9 cellular contexts compared by ENCODE assay signal in genomic region chr6:128600397-128600951, GRCh38.
A peak's percentile ranks its signal among the peaks of the same experiment; 100 is the strongest.
DNase-seq lines count a peak whose midpoint lies in the region; ATAC-seq and TF ChIP-seq lines count a peak whose summit lies in the region.
"Had no signal": no experiment of that assay in that cellular context is flagged by ENCODE, and none has a peak within 500 bp of the region (broad histone marks: within the 10 kb centered on the region; RNA-seq: fewer than 3 reads in every experiment).

No MANE protein-coding gene starts in this region.

- peaks cover 29 to 67% (median 40%) of the 10 kb centered on the region in 10 experiments for H3K4me1 ChIP-seq in BLaER1 treated with 17β-estradiol and CSF1 and Interleukin-3, amounts not matched to agents 10 nM and 100 nM
- no peaks in the 10 kb centered on the region for H3K4me1 ChIP-seq in tibial nerve
- peaks cover 11% of the 10 kb centered on the region for H3K4me1 ChIP-seq in Caco-2

- no peak for TF ChIP-seq POLR2A in tibial nerve (IDR thresholded peaks at IDR 0.05)

- no TSS peak for BruUV-seq in Caco-2 (replicated peaks; lab: Mats Ljungman, UMichigan)

- H3K9me3 Mint-ChIP-seq in Caco-2 (ENCODE audit: unreplicated experiment) = no peaks in the 10 kb centered on the region

- WGBS in tibial nerve, 2 donors = 43 to 44% methylated on average over 4 of the region's 4 CpGs

- peaks cover 15% of the 10 kb centered on the region for H3K4me1 Mint-ChIP-seq in Caco-2 (ENCODE audit: low read depth, unreplicated experiment)

- no peaks in the 10 kb centered on the region for H3K36me3 ChIP-seq in BLaER1 treated with 17β-estradiol and CSF1 and Interleukin-3, amounts not matched to agents 10 nM and 100 nM
- H3K36me3 ChIP-seq in tibial nerve = no peaks in the 10 kb centered on the region
- no peaks in the 10 kb centered on the region for H3K36me3 ChIP-seq in Caco-2 (ENCODE audit: control insufficient read depth, insufficient read depth, low read length)

- no peaks in the 10 kb centered on the region for H3K9me3 ChIP-seq in BLaER1 treated with 17β-estradiol and CSF1 and Interleukin-3, amounts not matched to agents 10 nM and 100 nM (replicated peaks in 1 of 11)
- no peaks in the 10 kb centered on the region for H3K9me3 ChIP-seq in tibial nerve
- no peaks in the 10 kb centered on the region for H3K9me3 ChIP-seq in Caco-2

- CTCF ChIA-PET in Caco-2 (lab: Charles Lee) = no interaction called here

- H3K27ac ChIP-seq in BLaER1 treated with 17β-estradiol and CSF1 and Interleukin-3, amounts not matched to agents 10 nM and 100 nM = peak overlapping the region; percentile 30 to 85 (median 58); a peak in 21 of 22 replicates
- no peak overlapping the region for H3K27ac ChIP-seq in tibial nerve
- H3K27ac ChIP-seq: HL-60 had no signal

- TF ChIP-seq EP300 in tibial nerve (IDR thresholded peaks at IDR 0.05) = no peak

- TF ChIP-seq CTCF in astrocyte of the cerebellum (IDR thresholded peaks at IDR 0.05; ENCODE audit: low read depth, low read length, missing control alignments) = no peak
- TF ChIP-seq CTCF in tibial nerve (IDR thresholded peaks at IDR 0.05) = no peak
- TF ChIP-seq CTCF in Caco-2 (IDR thresholded peaks at IDR 0.05; ENCODE audit: insufficient read depth in 1 of 2, low read depth in 1 of 2, low read length in 1 of 2, severe bottlenecking in 1 of 2, unreplicated experiment in 1 of 2) = no peak

- peak overlapping the region; percentile 50 to 83 (median 72) for H3K4me2 ChIP-seq in BLaER1 treated with 17β-estradiol and CSF1 and Interleukin-3, amounts not matched to agents 10 nM and 100 nM

- peak; percentile 96 for DNase-seq in HT1080 (ENCODE audit: low read depth)
- peak; percentile 92 for DNase-seq in astrocyte of the cerebellum (ENCODE audit: low read depth)
- DNase-seq in retina = peak; percentile 34
- no peak for DNase-seq in SK-N-DZ (ENCODE audit: low spot score)
- no peak for DNase-seq in tibial nerve (ENCODE audit: low spot score in 2 of 2)
- no peak for DNase-seq in Caco-2

- H4K20me1 ChIP-seq in BLaER1 treated with 17β-estradiol and CSF1 and Interleukin-3, amounts not matched to agents 10 nM and 100 nM = no peaks in the 10 kb centered on the region

- peak; percentile 64 for ATAC-seq in GM21367 (IDR thresholded peaks at IDR 0.05; ENCODE audit: unreplicated experiment)

- no peaks in the 10 kb centered on the region for H3K27me3 ChIP-seq in BLaER1 treated with 17β-estradiol and CSF1 and Interleukin-3, amounts not matched to agents 10 nM and 100 nM
- H3K27me3 ChIP-seq in tibial nerve (no peaks in the 10 kb centered on the region), Caco-2 (replicated peaks; ENCODE audit: control insufficient read depth, insufficient read depth, low read length) (no peaks in the 10 kb centered on the region)

- H3K36me3 Mint-ChIP-seq in Caco-2 (ENCODE audit: insufficient read depth, unreplicated experiment) = no peaks in the 10 kb centered on the region

- H3K27me3 Mint-ChIP-seq in Caco-2 (ENCODE audit: insufficient read depth, unreplicated experiment) = peaks cover 7% of the 10 kb centered on the region

- H3K4me3 ChIP-seq in BLaER1 treated with 17β-estradiol and CSF1 and Interleukin-3, amounts not matched to agents 10 nM and 100 nM = no peak overlapping the region
- H3K4me3 ChIP-seq in astrocyte of the cerebellum (ENCODE audit: low read depth, low read length) (no peak overlapping the region), tibial nerve (no peak overlapping the region), Caco-2 (ENCODE audit: low read depth, low read length) (no peak overlapping the region)

- intact Hi-C loops in Caco-2 (cut with micrococcal nuclease; ENCODE audit: unreplicated experiment) = no loop called here

- in situ Hi-C loops in astrocyte of the cerebellum (cut with HindIII; ENCODE audit: low sequenced_read_pairs) = no loop called here

- H3K4me3 Mint-ChIP-seq in Caco-2 (ENCODE audit: unreplicated experiment) = no peak overlapping the region

- H3K9ac ChIP-seq in BLaER1 treated with 17β-estradiol and CSF1 and Interleukin-3, amounts not matched to agents 10 nM and 100 nM = peak overlapping the region in 3 of 11 experiments; percentile 20 to 60 (median 44); a peak in 3 of 22 replicates

- H3K27ac Mint-ChIP-seq in Caco-2 (ENCODE audit: unreplicated experiment) = no peak overlapping the region

- POLR2A ChIA-PET in Caco-2 (lab: Charles Lee) = no interaction called here

Comparison
In these comparisons a context has a peak if more than half of its experiments do, and no peak if none do; other contexts are left out.
1. H3K27ac ChIP-seq: peak in BLaER1 treated with 17β-estradiol and CSF1 and Interleukin-3, amounts not matched to agents 10 nM and 100 nM (11 of 11); none in tibial nerve (0 of 4).
2. DNase-seq: peak in HT1080 (single experiment), astrocyte of the cerebellum (single experiment) and retina (single experiment); none in SK-N-DZ (single experiment), tibial nerve (0 of 2) and Caco-2 (0 of 2).